Comparison of ENCODE assay signal across 16 cellular contexts in the genomic region with DNA sequence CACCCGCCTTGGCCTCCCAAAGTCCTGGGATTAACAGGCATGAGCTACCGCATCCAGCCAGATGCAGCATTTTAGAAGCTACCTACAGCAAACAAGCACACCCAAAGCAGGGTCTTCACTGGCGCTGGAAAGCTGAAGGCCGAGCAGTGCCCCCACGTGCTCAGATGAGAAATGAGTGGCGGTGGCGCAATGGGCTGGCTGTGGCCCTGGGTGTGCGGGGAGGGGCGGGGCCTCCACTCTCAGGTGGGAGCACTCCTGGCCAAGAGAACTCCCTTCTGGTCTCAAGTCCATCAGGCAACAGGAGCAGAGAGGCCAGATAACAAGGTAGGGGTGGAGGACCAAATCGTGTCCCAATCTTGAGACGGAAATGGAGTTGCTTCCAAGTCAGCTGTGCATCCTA. TPM values are rescaled to one million over a fixed set of nuclear protein-coding genes. Genes with fewer than 3 reads are reported as not detected.
DNase-seq lines count a peak whose midpoint lies in the region; ATAC-seq, FAIRE-seq and TF ChIP-seq lines count a peak whose summit lies in the region.
"Had no signal": no experiment of that assay in that cellular context is flagged by ENCODE, and none has a peak within 500 bp of the region (broad histone marks: within the 10 kb centered on the region; RNA-seq: fewer than 3 reads in every experiment).

No MANE protein-coding gene starts in this region.

- H2AK5ac ChIP-seq in trophoblast cell (ENCODE audit: low read length) = no peak overlapping the region

- TF ChIP-seq EP300 in HepG2 (IDR thresholded peaks at IDR 0.05; ENCODE audit: low read depth in 2 of 2, low read length in 2 of 2) (no peak), HepG2 (CRISPR knock-in tag; IDR thresholded peaks at IDR 0.05; ENCODE audit: borderline replicate concordance) (no peak)

- H3K9me3 Mint-ChIP-seq in T-cell = no peaks in the 10 kb centered on the region
- H3K9me3 Mint-ChIP-seq: CD4-positive, alpha-beta memory T cell had no signal

- H3K9ac ChIP-seq in HepG2 (ENCODE audit: insufficient read depth, low read depth, low read length) (no peak overlapping the region), adipocyte (ENCODE audit: low read length) (peak overlapping the region; percentile 35), trophoblast cell (ENCODE audit: low read length) (no peak overlapping the region), PC-3 (ENCODE audit: low read length) (no peak overlapping the region)

- H3K14ac ChIP-seq in trophoblast cell (ENCODE audit: low read length) = no peak overlapping the region

- H3K79me2 ChIP-seq in HepG2 (ENCODE audit: insufficient read depth, low read length) (peaks cover 70% of the 10 kb centered on the region), trophoblast cell (ENCODE audit: control insufficient read depth, insufficient read depth, low read length, poor library complexity) (peaks cover 9% of the 10 kb centered on the region), PC-3 (ENCODE audit: low read length) (peaks cover 97% of the 10 kb centered on the region)

- H3K4me3 ChIP-seq in HepG2 (replicated peaks in 1 of 3; ENCODE audit: insufficient read depth in 1 of 3, low read depth in 2 of 3, low read length in 3 of 3) (no peak overlapping the region), right lobe of liver (no peak overlapping the region), adipocyte (ENCODE audit: low read length) (no peak overlapping the region), trophoblast cell (ENCODE audit: low read depth, low read length) (no peak overlapping the region), PC-3 (ENCODE audit: low read length) (no peak overlapping the region)
- H3K4me3 ChIP-seq: GM12878 had no signal

- FAIRE-seq in HepG2 (lab: Jason Lieb, UNC) = no peak
- FAIRE-seq: A204.1, GM12878 had no signal

- in situ Hi-C loops in HepG2 (cut with HindIII; ENCODE audit: extremely low pct_ligation_motif_present, low pct_unique_long_range_greater_than_20kb) = no loop called here

- H3K18ac ChIP-seq in trophoblast cell (ENCODE audit: low read length) = no peak overlapping the region

- no TSS peak for BruUV-seq in HepG2 (replicated peaks; lab: Mats Ljungman, UMichigan)
- BruUV-seq in PC-3 (replicated peaks; lab: Mats Ljungman, UMichigan) = no TSS peak

- no peak overlapping the region for H4K12ac ChIP-seq in trophoblast cell (ENCODE audit: low read depth, low read length)

- WGBS in HepG2 (ENCODE audit: low lambda C conversion rate) = 91% methylated on average over 9 of the region's 11 CpGs
- 84% methylated on average over 3 of the region's 11 CpGs for WGBS in right lobe of liver (ENCODE audit: insufficient coverage, low coverage, low lambda C conversion rate, missing lambda C conversion rate)
- whole genome bisulfite sequencing in trophoblast cell (ENCODE audit: extremely low coverage, insufficient coverage, insufficient read length) = no CpG with 5 or more reads among the region's 11 CpGs

- H3F3A ChIP-seq in PC-3 (ENCODE audit: low read length, unreplicated experiment) = no peaks in the 10 kb centered on the region

- H3K27me3 ChIP-seq in HepG2 (ENCODE audit: control insufficient read depth in 1 of 2, insufficient read depth in 2 of 2, low read length in 2 of 2) (no peaks in the 10 kb centered on the region), right lobe of liver (no peaks in the 10 kb centered on the region), adipocyte (replicated peaks; ENCODE audit: control insufficient read depth, insufficient read depth, low read length) (no peaks in the 10 kb centered on the region), trophoblast cell (ENCODE audit: insufficient read depth, low read length) (no peaks in the 10 kb centered on the region), PC-3 (ENCODE audit: low read length) (no peaks in the 10 kb centered on the region)

- intact Hi-C loops in HepG2 (cut with micrococcal nuclease; ENCODE audit: unreplicated experiment) = no loop called here
- intact Hi-C loops in right lobe of liver (cut with DNase I) = no loop called here
- intact Hi-C loops in PC-3 (cut with micrococcal nuclease) = no loop called here

- H2BK120ac ChIP-seq in trophoblast cell (ENCODE audit: insufficient read depth, low read length, poor library complexity) = no peak overlapping the region

- H3K4me1 ChIP-seq in HepG2 (ENCODE audit: insufficient read depth, low read length) (no peaks in the 10 kb centered on the region), right lobe of liver (no peaks in the 10 kb centered on the region), adipocyte (ENCODE audit: control insufficient read depth, insufficient read depth, low read length) (peaks cover 32% of the 10 kb centered on the region), trophoblast cell (ENCODE audit: control insufficient read depth in 1 of 2, insufficient read depth in 2 of 2, low read length in 2 of 2) (peaks cover 10 to 16% of the 10 kb centered on the region in 2 experiments), PC-3 (ENCODE audit: insufficient read depth, low read length) (peaks cover 6% of the 10 kb centered on the region; the same call in 1 of the 2 replicates)

- H3K23ac ChIP-seq in trophoblast cell (ENCODE audit: low read length) = no peak overlapping the region

- TF ChIP-seq RAD21 in HepG2 (CRISPR knock-in tag; IDR thresholded peaks at IDR 0.05) = no peak

- peaks cover 38% of the 10 kb centered on the region for H4K20me1 ChIP-seq in HepG2 (ENCODE audit: insufficient read depth, low read length)
- H4K20me1 ChIP-seq in PC-3 (ENCODE audit: low read length) = peaks cover 74% of the 10 kb centered on the region

- H3K79me1 ChIP-seq in trophoblast cell (ENCODE audit: low read length) = no peaks in the 10 kb centered on the region

- TF ChIP-seq POLR2A in HepG2 (IDR thresholded peaks at IDR 0.05; ENCODE audit: insufficient read depth in 1 of 2, low read depth in 2 of 2, low read length in 2 of 2) (no peak), right lobe of liver (IDR thresholded peaks at IDR 0.05) (no peak)

- no peak overlapping the region for H2AFZ ChIP-seq in HepG2 (ENCODE audit: low read length)
- no peak overlapping the region for H2AFZ ChIP-seq in trophoblast cell (ENCODE audit: insufficient read depth, low read length, poor library complexity)
- H2AFZ ChIP-seq in PC-3 (ENCODE audit: low read length) = no peak overlapping the region

- H3K27ac Mint-ChIP-seq in T-cell = no peak overlapping the region

- no peak overlapping the region for H2BK5ac ChIP-seq in trophoblast cell (ENCODE audit: low read depth, low read length, poor library complexity)

- H3K4me1 Mint-ChIP-seq in T-cell = peaks cover 35 to 47% (median 43%) of the 10 kb centered on the region in 3 donors

- H3K4me2 ChIP-seq in HepG2 (ENCODE audit: low read depth, low read length) (no peak overlapping the region), trophoblast cell (ENCODE audit: low read length) (no peak overlapping the region), PC-3 (ENCODE audit: low read length) (no peak overlapping the region)

- POLR2A ChIA-PET in HepG2 (lab: Yijun Ruan, JAX) = no interaction called here
- POLR2A ChIA-PET in PC-3 (lab: Charles Lee; ENCODE audit: unreplicated experiment) = no interaction called here
- POLR2A ChIA-PET in T-cell (lab: Charles Lee) = no interaction called here

- H3K27me3 Mint-ChIP-seq in T-cell = no peaks in the 10 kb centered on the region
- H3K27me3 Mint-ChIP-seq: CD4-positive, alpha-beta memory T cell had no signal

- H3K36me3 Mint-ChIP-seq in T-cell = peaks cover 16% of the 10 kb centered on the region

- TF ChIP-seq CTCF in HepG2 (CRISPR knock-in tag; IDR thresholded peaks at IDR 0.05) (no peak), right lobe of liver (IDR thresholded peaks at IDR 0.05) (no peak), PC-3 (conservative IDR thresholded peaks at IDR 0.05; ENCODE audit: low read depth, low read length) (no peak)

- H3K27ac ChIP-seq in HepG2 (ENCODE audit: extremely low read length, insufficient read depth, low read length) (no peak overlapping the region), right lobe of liver (no peak overlapping the region), trophoblast cell (ENCODE audit: low read depth, low read length) (no peak overlapping the region), PC-3 (ENCODE audit: low read length) (no peak overlapping the region)

- H4K8ac ChIP-seq in trophoblast cell (ENCODE audit: low read depth, low read length) = no peak overlapping the region

- CTCF ChIA-PET in HepG2 (lab: Yijun Ruan, JAX; ENCODE audit: low intra/inter-chr PET ratio, low total read pairs) = no interaction called here
- CTCF ChIA-PET in PC-3 (lab: Charles Lee) = no interaction called here
- CTCF ChIA-PET in T-cell (lab: Charles Lee) = no interaction called here

- ATAC-seq in HepG2 (no peak), right lobe of liver (no peak), PC-3 (no peak), T-cell (replicated peaks in 1 of 4) (no peak)
- ATAC-seq: GM12878, HCT116 had no signal

- H3K4ac ChIP-seq in trophoblast cell (ENCODE audit: low read depth, low read length) = peak overlapping the region; percentile 60

- H3K36me3 ChIP-seq in HepG2 (replicated peaks in 1 of 2; ENCODE audit: control insufficient read depth in 1 of 2, insufficient read depth in 2 of 2, low read length in 2 of 2) (peaks cover 9 to 31% of the 10 kb centered on the region in 2 experiments; a peak in 4 of 5 replicates), right lobe of liver (peaks cover 0 to 16% (median 10%) of the 10 kb centered on the region in 4 donors), adipocyte (ENCODE audit: control insufficient read depth, insufficient read depth, low read length, severe bottlenecking) (peaks cover 21% of the 10 kb centered on the region), trophoblast cell (ENCODE audit: control insufficient read depth in 1 of 2, insufficient read depth in 2 of 2, low read length in 2 of 2) (peaks cover 24 to 29% of the 10 kb centered on the region in 2 experiments), PC-3 (ENCODE audit: low read depth, low read length) (peaks cover 22% of the 10 kb centered on the region)

- H3K9me2 ChIP-seq in PC-3 (replicated peaks; ENCODE audit: low read length) = no peaks in the 10 kb centered on the region

- no peak overlapping the region for H4K91ac ChIP-seq in trophoblast cell (ENCODE audit: low read depth, low read length)

- DNase-seq in HepG2 (ENCODE audit: low spot score) (no peak), right lobe of liver (no peak), adipocyte (ENCODE audit: low read depth) (no peak), trophoblast cell (no peak), PC-3 (no peak), T-cell (no peak), HPDE6-E6E7 (ENCODE audit: extremely low spot score) (no peak)
- DNase-seq: CD4-positive, alpha-beta memory T cell; DMS153; KBM-7; NCI-H446 treated with DMSO at 0.1 percent for 48 hours; NCI-H748 treated with DMSO at 0.1 percent for 48 hours; SIG-M5 had no signal

- no peak overlapping the region for H3K4me3 Mint-ChIP-seq in T-cell

- H3K9me3 ChIP-seq in HepG2 (ENCODE audit: low read length) (no peaks in the 10 kb centered on the region), right lobe of liver (no peaks in the 10 kb centered on the region), adipocyte (ENCODE audit: control insufficient read depth, low read length) (no peaks in the 10 kb centered on the region), trophoblast cell (ENCODE audit: insufficient read depth, low read depth, low read length) (peaks cover 2% of the 10 kb centered on the region), PC-3 (ENCODE audit: low read length) (no peaks in the 10 kb centered on the region)

- no peak overlapping the region for H2BK12ac ChIP-seq in trophoblast cell (ENCODE audit: low read length)

RNA-seq across cellular contexts. Expression of gene TMEM11, which starts 12.1 kb away (rescaled TPM):
- 18.7 and 21.3 TPM in 2 replicates for total RNA-seq in HepG2 (2016; rRNA removed; fragmentation: Illumina TruSeq; extraction: Trizol)
- 9.9 and 11.5 TPM in 2 replicates for total RNA-seq in HepG2 (2016; cell fraction: cytosol; rRNA removed; fragmentation: Illumina TruSeq; extraction: Trizol; ENCODE audit: low read depth)
- 20.7 and 24.9 TPM in 2 replicates for total RNA-seq in HepG2 (2016; cell fraction: insoluble cytoplasmic fraction; rRNA removed; fragmentation: Illumina TruSeq; extraction: Trizol)
- 17.5 and 20.5 TPM in 2 replicates for total RNA-seq in HepG2 (2016; cell fraction: membrane; rRNA removed; fragmentation: Illumina TruSeq; extraction: Trizol)
- total RNA-seq in HepG2 (2016; cell fraction: nucleus; rRNA removed; fragmentation: Illumina TruSeq; extraction: Trizol) = 9.0 and 12.7 TPM in 2 replicates
- polyA plus RNA-seq in HepG2 (2011; rRNA removed) = 32.0 and 35.0 TPM in 2 replicates
- 31.7 and 43.1 TPM in 2 replicates for polyA plus RNA-seq in HepG2 (2011; cell fraction: cytosol; rRNA removed)
- 16.5 and 21.3 TPM in 2 replicates for polyA plus RNA-seq in HepG2 (2011; cell fraction: nucleus; rRNA removed)
- 13.9 and 16.5 TPM in 2 replicates for polyA plus RNA-seq in HepG2 (2012)
- polyA plus RNA-seq in HepG2 (2016; cell fraction: cytosol; fragmentation: Illumina TruSeq; extraction: Trizol; ENCODE audit: low read depth) = 13.0 and 15.6 TPM in 2 replicates
- 37.7 and 39.9 TPM in 2 replicates for polyA plus RNA-seq in HepG2 (2016; cell fraction: insoluble cytoplasmic fraction; fragmentation: Illumina TruSeq; extraction: Trizol; ENCODE audit: low read depth)
- 19.7 and 22.0 TPM in 2 replicates for polyA plus RNA-seq in HepG2 (2016; cell fraction: membrane; fragmentation: Illumina TruSeq; extraction: Trizol; ENCODE audit: low read depth)
- polyA plus RNA-seq in HepG2 (2016; cell fraction: nucleus; fragmentation: Illumina TruSeq; extraction: Trizol; ENCODE audit: insufficient read depth, low read depth) = 23.0 and 24.2 TPM in 2 replicates
- polyA minus RNA-seq in HepG2 (2011; rRNA and poly(A)+ RNA removed; ENCODE audit: low replicate concordance) = 49.2 and 83.5 TPM in 2 replicates
- 17.7 and 20.0 TPM in 2 replicates for polyA minus RNA-seq in HepG2 (2011; cell fraction: cytosol; rRNA and poly(A)+ RNA removed)
- polyA minus RNA-seq in HepG2 (2011; cell fraction: nucleus; rRNA and poly(A)+ RNA removed) = 18.2 and 22.5 TPM in 2 replicates
- 10 to 100 TPM; 10.8 to 20.6 (median 11.7) TPM for total RNA-seq in right lobe of liver
- polyA plus RNA-seq in trophoblast cell (2013) = 41.4 and 42.5 TPM in 2 replicates
- total RNA-seq in PC-3 (2014; rRNA removed) = 58.1 and 70.8 TPM in 2 replicates
- total RNA-seq in T-cell = 10 to 100 TPM; 12.9 to 22.9 (median 20.0) TPM

RNA-seq across cellular contexts. Expression of gene NATD1, which starts 51.3 kb away (rescaled TPM):
- total RNA-seq in HepG2 (2016; rRNA removed; fragmentation: Illumina TruSeq; extraction: Trizol) = 0.31 and 0.45 TPM in 2 replicates
- total RNA-seq in HepG2 (2016; cell fraction: cytosol; rRNA removed; fragmentation: Illumina TruSeq; extraction: Trizol; ENCODE audit: low read depth) = 0.18 and 0.30 TPM in 2 replicates
- total RNA-seq in HepG2 (2016; cell fraction: insoluble cytoplasmic fraction; rRNA removed; fragmentation: Illumina TruSeq; extraction: Trizol) = 0.28 and 0.43 TPM in 2 replicates
- total RNA-seq in HepG2 (2016; cell fraction: membrane; rRNA removed; fragmentation: Illumina TruSeq; extraction: Trizol) = 0.38 and 0.43 TPM in 2 replicates
- 0.34 and 0.44 TPM in 2 replicates for total RNA-seq in HepG2 (2016; cell fraction: nucleus; rRNA removed; fragmentation: Illumina TruSeq; extraction: Trizol)
- 2.3 and 2.9 TPM in 2 replicates for polyA plus RNA-seq in HepG2 (2011; rRNA removed)
- polyA plus RNA-seq in HepG2 (2011; cell fraction: cytosol; rRNA removed) = 2.2 and 2.3 TPM in 2 replicates
- polyA plus RNA-seq in HepG2 (2011; cell fraction: nucleus; rRNA removed) = 2.5 and 3.4 TPM in 2 replicates
- 2.2 and 3.4 TPM in 2 replicates for polyA plus RNA-seq in HepG2 (2012)
- 0.19 and 0.27 TPM in 2 replicates for polyA plus RNA-seq in HepG2 (2016; cell fraction: cytosol; fragmentation: Illumina TruSeq; extraction: Trizol; ENCODE audit: low read depth)
- 0.74 and 0.80 TPM in 2 replicates for polyA plus RNA-seq in HepG2 (2016; cell fraction: insoluble cytoplasmic fraction; fragmentation: Illumina TruSeq; extraction: Trizol; ENCODE audit: low read depth)
- polyA plus RNA-seq in HepG2 (2016; cell fraction: membrane; fragmentation: Illumina TruSeq; extraction: Trizol; ENCODE audit: low read depth) = 0.39 and 0.44 TPM in 2 replicates
- 1.1 TPM in 2 replicates for polyA plus RNA-seq in HepG2 (2016; cell fraction: nucleus; fragmentation: Illumina TruSeq; extraction: Trizol; ENCODE audit: insufficient read depth, low read depth)
- 2.3 and 4.5 TPM in 2 replicates for polyA minus RNA-seq in HepG2 (2011; rRNA and poly(A)+ RNA removed; ENCODE audit: low replicate concordance)
- polyA minus RNA-seq in HepG2 (2011; cell fraction: cytosol; rRNA and poly(A)+ RNA removed) = 1.8 and 2.8 TPM in 2 replicates
- polyA minus RNA-seq in HepG2 (2011; cell fraction: nucleus; rRNA and poly(A)+ RNA removed) = 1.5 and 2.9 TPM in 2 replicates
- 1 to 10 TPM; 3.3 to 5.5 (median 4.7) TPM for total RNA-seq in right lobe of liver
- polyA plus RNA-seq in trophoblast cell (2013) = 30.2 and 32.0 TPM in 2 replicates
- total RNA-seq in PC-3 (2014; rRNA removed) = 0.69 and 0.73 TPM in 2 replicates
- total RNA-seq in T-cell = 10 to 100 TPM in 2 of 5 donors, 1 to 10 TPM in 3; 7.2 to 11.1 (median 9.6) TPM
